Comparison of ENCODE assay signal across 15 cellular contexts in the genomic region with DNA sequence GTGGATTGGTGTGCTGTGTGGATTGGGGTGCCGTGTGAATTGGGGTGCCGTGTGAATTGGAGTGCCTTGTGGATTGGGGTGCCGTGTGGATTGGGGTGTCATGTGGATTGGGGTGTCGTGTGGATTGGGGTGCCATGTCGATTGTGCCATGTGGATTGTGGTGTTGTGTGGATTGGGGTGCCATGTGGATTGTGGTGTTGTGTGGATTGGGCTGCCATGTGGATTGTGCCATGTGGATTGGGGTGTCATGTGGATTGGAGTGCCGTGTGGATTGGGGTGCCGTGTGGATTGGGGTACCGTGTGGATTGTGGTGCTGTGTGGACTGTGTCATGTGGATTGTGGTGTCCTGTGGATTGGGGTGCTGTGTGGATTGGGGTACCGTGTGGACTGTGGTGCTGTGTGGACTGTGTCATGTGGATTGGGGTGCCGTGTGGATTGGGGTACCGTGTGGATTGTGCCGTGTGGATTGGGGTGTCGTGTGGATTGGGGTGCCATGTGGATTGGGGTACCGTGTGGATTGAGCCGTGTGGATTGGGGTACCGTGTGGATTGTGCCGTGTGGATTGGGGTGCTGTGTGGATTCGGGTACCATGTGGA.
A peak's percentile ranks its signal among the peaks of the same experiment; 100 is the strongest.
DNase-seq lines count a peak whose midpoint lies in the region; ATAC-seq, FAIRE-seq and TF ChIP-seq lines count a peak whose summit lies in the region.
"Had no signal": no experiment of that assay in that cellular context is flagged by ENCODE, and none has a peak within 500 bp of the region (broad histone marks: within the 10 kb centered on the region; RNA-seq: fewer than 3 reads in every experiment).

No MANE protein-coding gene starts in this region.

- H3K4me1 ChIP-seq in HepG2 (ENCODE audit: insufficient read depth, low read length), result no peaks in the 10 kb centered on the region
- no peaks in the 10 kb centered on the region for H3K4me1 ChIP-seq in right lobe of liver
- H3K4me1 ChIP-seq: HAP-1 had no signal

- ATAC-seq in HepG2 (no peak), right lobe of liver (no peak), GM18861 (IDR thresholded peaks at IDR 0.05; ENCODE audit: unreplicated experiment) (no peak)
- ATAC-seq in CD4-positive, alpha-beta T cell (ENCODE audit: poor library complexity), result no peak
- ATAC-seq: CD8-positive, alpha-beta T cell had no signal

- H3K27me3 ChIP-seq in HepG2 (ENCODE audit: control insufficient read depth in 1 of 2, insufficient read depth in 2 of 2, low read length in 2 of 2) (no peaks in the 10 kb centered on the region), right lobe of liver (no peaks in the 10 kb centered on the region), neural cell (ENCODE audit: insufficient read depth, low read depth, low read length) (no peaks in the 10 kb centered on the region)
- H3K27me3 ChIP-seq in CD4-positive, alpha-beta T cell (ENCODE audit: control insufficient read depth, insufficient read depth, low read length), result no peaks in the 10 kb centered on the region
- H3K27me3 ChIP-seq: BLaER1 had no signal

- intact Hi-C loops in HepG2 (cut with micrococcal nuclease; ENCODE audit: unreplicated experiment) (no loop called here), right lobe of liver (cut with DNase I) (no loop called here), posterior vena cava (cut with DNase I) (no loop called here)
- intact Hi-C loops in CD4-positive, alpha-beta T cell (cut with DNase I, micrococcal nuclease), result no loop called here

- H3K9ac ChIP-seq in HepG2 (ENCODE audit: insufficient read depth, low read depth, low read length), result no peak overlapping the region
- peak overlapping the region; percentile 22 for H3K9ac ChIP-seq in neural cell (ENCODE audit: low read length)
- H3K9ac ChIP-seq: BLaER1 had no signal

- H3K79me2 ChIP-seq in HepG2 (ENCODE audit: insufficient read depth, low read length) (no peaks in the 10 kb centered on the region), neural cell (replicated peaks; ENCODE audit: insufficient read depth, low read length) (no peaks in the 10 kb centered on the region)

- H3K4me2 ChIP-seq in HepG2 (ENCODE audit: low read depth, low read length), result no peak overlapping the region
- no peak overlapping the region for H3K4me2 ChIP-seq in neural cell (ENCODE audit: low read length)
- H3K4me2 ChIP-seq: BLaER1 had no signal

- no peak for TF ChIP-seq EP300 in HepG2 (IDR thresholded peaks at IDR 0.05; ENCODE audit: low read depth in 2 of 2, low read length in 2 of 2)
- TF ChIP-seq EP300 in HepG2 (CRISPR knock-in tag; IDR thresholded peaks at IDR 0.05; ENCODE audit: borderline replicate concordance), result no peak
- no peak for TF ChIP-seq EP300 in neural cell (conservative IDR thresholded peaks at IDR 0.05; ENCODE audit: poor library complexity, severe bottlenecking)

- no peaks in the 10 kb centered on the region for H3K9me3 Mint-ChIP-seq in CD4-positive, alpha-beta T cell
- H3K9me3 Mint-ChIP-seq: CD8-positive, alpha-beta T cell had no signal

- H4K20me1 ChIP-seq in HepG2 (ENCODE audit: insufficient read depth, low read length) (no peaks in the 10 kb centered on the region), neural cell (ENCODE audit: insufficient read depth) (no peaks in the 10 kb centered on the region)
- H4K20me1 ChIP-seq: BLaER1 had no signal

- no peaks in the 10 kb centered on the region for H3K4me1 Mint-ChIP-seq in CD4-positive, alpha-beta T cell (ENCODE audit: low read depth)

- BruUV-seq in HepG2 (replicated peaks; lab: Mats Ljungman, UMichigan), result no TSS peak

- H3K9me2 ChIP-seq in neural cell (ENCODE audit: insufficient read depth, low read length), result no peaks in the 10 kb centered on the region

- no peak for DNase-seq in HepG2 (ENCODE audit: low spot score)
- no peak for DNase-seq in right lobe of liver
- DNase-seq in posterior vena cava (ENCODE audit: low spot score), result peak; percentile 26
- DNase-seq in CD4-positive, alpha-beta T cell, result no peak
- DNase-seq in activated naive CD4-positive, alpha-beta T cell (lab: John Stamatoyannopoulos, UW), result no peak
- DNase-seq: 8988T; Calu3; CD8-positive, alpha-beta T cell; DMS79 treated with DMSO at 0.1 percent for 48 hours; GF-D8 had no signal

- POLR2A ChIA-PET in HepG2 (lab: Yijun Ruan, JAX), result no interaction called here
- POLR2A ChIA-PET in CD4-positive, alpha-beta T cell (lab: Charles Lee), result no interaction called here

- H3K27ac Mint-ChIP-seq in CD4-positive, alpha-beta T cell, result no peak overlapping the region
- H3K27ac Mint-ChIP-seq: CD14-positive monocyte; CD8-positive, alpha-beta T cell had no signal

- FAIRE-seq in HepG2 (lab: Jason Lieb, UNC), result no peak

- TF ChIP-seq CTCF in HepG2 (CRISPR knock-in tag; IDR thresholded peaks at IDR 0.05) (no peak), right lobe of liver (IDR thresholded peaks at IDR 0.05) (no peak), neural cell (IDR thresholded peaks at IDR 0.05; ENCODE audit: poor library complexity, severe bottlenecking) (no peak)
- TF ChIP-seq CTCF in CD4-positive, alpha-beta T cell (IDR thresholded peaks at IDR 0.05), result no peak

- CTCF ChIA-PET in HepG2 (lab: Yijun Ruan, JAX; ENCODE audit: low intra/inter-chr PET ratio, low total read pairs), result no interaction called here
- CTCF ChIA-PET in CD4-positive, alpha-beta T cell (lab: Charles Lee), result no interaction called here

- peaks cover 7 to 9% of the 10 kb centered on the region in 2 experiments; a peak in 3 of 5 replicates for H3K36me3 ChIP-seq in HepG2 (replicated peaks in 1 of 2; ENCODE audit: control insufficient read depth in 1 of 2, insufficient read depth in 2 of 2, low read length in 2 of 2)
- no peaks in the 10 kb centered on the region for H3K36me3 ChIP-seq in right lobe of liver
- H3K36me3 ChIP-seq in neural cell (ENCODE audit: insufficient read depth, low read length), result no peaks in the 10 kb centered on the region
- H3K36me3 ChIP-seq: BLaER1, HAP-1 had no signal

- TF ChIP-seq RAD21 in HepG2 (CRISPR knock-in tag; IDR thresholded peaks at IDR 0.05) (no peak), neural cell (conservative IDR thresholded peaks at IDR 0.05) (no peak)

- H3K27me3 Mint-ChIP-seq in CD4-positive, alpha-beta T cell, result no peaks in the 10 kb centered on the region

- H3K36me3 Mint-ChIP-seq in CD4-positive, alpha-beta T cell (ENCODE audit: low read depth), result no peaks in the 10 kb centered on the region
- H3K36me3 Mint-ChIP-seq: CD14-positive monocyte; CD8-positive, alpha-beta T cell had no signal

- WGBS in HepG2 (ENCODE audit: low lambda C conversion rate), result 96% methylated on average over 18 of the region's 18 CpGs
- 89% methylated on average over 14 of the region's 18 CpGs for WGBS in right lobe of liver (ENCODE audit: insufficient coverage, low coverage, low lambda C conversion rate, missing lambda C conversion rate)

- in situ Hi-C loops in HepG2 (cut with HindIII; ENCODE audit: extremely low pct_ligation_motif_present, low pct_unique_long_range_greater_than_20kb), result no loop called here

- no peaks in the 10 kb centered on the region for H3F3A ChIP-seq in neural cell (ENCODE audit: insufficient read depth, low read length, poor library complexity, severe bottlenecking)

- H3K4me3 ChIP-seq in HepG2 (replicated peaks in 1 of 3; ENCODE audit: insufficient read depth in 1 of 3, low read depth in 2 of 3, low read length in 3 of 3), result no peak overlapping the region
- H3K4me3 ChIP-seq in right lobe of liver, result no peak overlapping the region
- H3K4me3 ChIP-seq in neural cell (ENCODE audit: low read length), result no peak overlapping the region
- H3K4me3 ChIP-seq: BLaER1, HAP-1 had no signal

- H3K9me3 ChIP-seq in HepG2 (ENCODE audit: low read length), result no peaks in the 10 kb centered on the region
- no peaks in the 10 kb centered on the region for H3K9me3 ChIP-seq in right lobe of liver
- no peaks in the 10 kb centered on the region for H3K9me3 ChIP-seq in neural cell (ENCODE audit: low read length)
- H3K9me3 ChIP-seq in CD4-positive, alpha-beta T cell (ENCODE audit: control insufficient read depth, low read length), result no peaks in the 10 kb centered on the region
- H3K9me3 ChIP-seq: HAP-1 had no signal

- H3K27ac ChIP-seq in HepG2 (ENCODE audit: extremely low read length, insufficient read depth, low read length), result no peak overlapping the region
- H3K27ac ChIP-seq in right lobe of liver, result no peak overlapping the region
- H3K27ac ChIP-seq in neural cell (ENCODE audit: low read length), result peak overlapping the region; percentile 72
- no peak overlapping the region for H3K27ac ChIP-seq in CD4-positive, alpha-beta T cell (ENCODE audit: low read depth, low read length)
- H3K27ac ChIP-seq: BLaER1 had no signal

- H2AFZ ChIP-seq in HepG2 (ENCODE audit: low read length) (no peak overlapping the region), neural cell (ENCODE audit: low read depth, low read length) (no peak overlapping the region)

- TF ChIP-seq POLR2A in HepG2 (IDR thresholded peaks at IDR 0.05; ENCODE audit: insufficient read depth in 1 of 2, low read depth in 2 of 2, low read length in 2 of 2) (no peak), right lobe of liver (IDR thresholded peaks at IDR 0.05) (no peak)

- H3K4me3 Mint-ChIP-seq in CD4-positive, alpha-beta T cell, result no peak overlapping the region
- H3K4me3 Mint-ChIP-seq: CD14-positive monocyte; CD8-positive, alpha-beta T cell had no signal

TF ChIP-seq in HepG2, 621 proteins besides CTCF, POLR2A, EP300 and RAD21 (continues in another document):
- TF ChIP-seq GZF1 (CRISPR knock-in tag; IDR thresholded peaks at IDR 0.05) (no peak), RXRB (CRISPR knock-in tag; IDR thresholded peaks at IDR 0.05; ENCODE audit: borderline replicate concordance) (no peak), MIER3 (CRISPR knock-in tag; IDR thresholded peaks at IDR 0.05; ENCODE audit: borderline replicate concordance) (no peak), TBP (CRISPR knock-in tag; IDR thresholded peaks at IDR 0.05) (no peak)

TF ChIP-seq in neural cell, 6 proteins besides CTCF, POLR2A, EP300 and RAD21 (continues in another document):
- TF ChIP-seq TAF1 (IDR thresholded peaks at IDR 0.05; ENCODE audit: low read depth) (no peak), EZH2 (IDR thresholded peaks at IDR 0.05; ENCODE audit: borderline replicate concordance, insufficient read depth, low read length, poor library complexity, severe bottlenecking) (no peak), SMC3 (conservative IDR thresholded peaks at IDR 0.05; ENCODE audit: poor library complexity) (no peak), MXI1 (conservative IDR thresholded peaks at IDR 0.05; ENCODE audit: poor library complexity, severe bottlenecking) (no peak), POLR2AphosphoS5 (IDR thresholded peaks at IDR 0.05) (no peak)
